ENCODE assay signal across 1 cellular context in genomic region chr15:86691091-86691490, GRCh38.
TF ChIP-seq lines count a peak whose summit lies in the region.

No MANE protein-coding gene starts in this region.

TF ChIP-seq in SK-N-SH treated with all-trans-retinoic acid at 6 μM for 48 hours, 23 proteins besides CTCF, POLR2A, EP300 and RAD21 (continued from another document):
- TF ChIP-seq CSRNP3 (CRISPR knock-in tag; IDR thresholded peaks at IDR 0.05) (no peak), PPARA (CRISPR knock-in tag; IDR thresholded peaks at IDR 0.05; ENCODE audit: borderline replicate concordance) (no peak), SNAI2 (CRISPR knock-in tag; IDR thresholded peaks at IDR 0.05) (no peak), TCF4 (CRISPR knock-in tag; IDR thresholded peaks at IDR 0.05; ENCODE audit: borderline replicate concordance) (no peak), CSDC2 (CRISPR knock-in tag; IDR thresholded peaks at IDR 0.05) (no peak), ZNF8 (CRISPR knock-in tag; IDR thresholded peaks at IDR 0.05) (no peak), TSHZ2 (CRISPR knock-in tag; IDR thresholded peaks at IDR 0.05) (no peak), ARNTL (CRISPR knock-in tag; IDR thresholded peaks at IDR 0.05; ENCODE audit: borderline replicate concordance, low read depth) (no peak)
- TF ChIP-seq, protein P1, sequence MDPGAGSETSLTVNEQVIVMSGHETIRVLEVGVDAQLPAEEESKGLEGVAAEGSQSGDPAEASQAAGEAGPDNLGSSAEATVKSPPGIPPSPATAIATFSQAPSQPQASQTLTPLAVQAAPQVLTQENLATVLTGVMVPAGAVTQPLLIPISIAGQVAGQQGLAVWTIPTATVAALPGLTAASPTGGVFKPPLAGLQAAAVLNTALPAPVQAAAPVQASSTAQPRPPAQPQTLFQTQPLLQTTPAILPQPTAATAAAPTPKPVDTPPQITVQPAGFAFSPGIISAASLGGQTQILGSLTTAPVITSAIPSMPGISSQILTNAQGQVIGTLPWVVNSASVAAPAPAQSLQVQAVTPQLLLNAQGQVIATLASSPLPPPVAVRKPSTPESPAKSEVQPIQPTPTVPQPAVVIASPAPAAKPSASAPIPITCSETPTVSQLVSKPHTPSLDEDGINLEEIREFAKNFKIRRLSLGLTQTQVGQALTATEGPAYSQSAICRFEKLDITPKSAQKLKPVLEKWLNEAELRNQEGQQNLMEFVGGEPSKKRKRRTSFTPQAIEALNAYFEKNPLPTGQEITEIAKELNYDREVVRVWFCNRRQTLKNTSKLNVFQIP (CRISPR knock-in tag; IDR thresholded peaks at IDR 0.05; ENCODE audit: borderline replicate concordance, low read depth) = no peak
